ENCODE assay signal across 16 cellular contexts in genomic region chrX:135536883-135537282, GRCh38. TPM values are rescaled to one million over a fixed set of nuclear protein-coding genes. Genes with fewer than 3 reads are reported as not detected.
DNase-seq lines count a peak whose midpoint lies in the region; ATAC-seq and TF ChIP-seq lines count a peak whose summit lies in the region.
"Had no signal": no experiment of that assay in that cellular context is flagged by ENCODE, and none has a peak within 500 bp of the region (broad histone marks: within the 10 kb centered on the region; RNA-seq: fewer than 3 reads in every experiment).

No MANE protein-coding gene starts in this region.

- peak overlapping the region; percentile 67 for H3K27ac Mint-ChIP-seq in CD8-positive, alpha-beta T cell
- H3K27ac Mint-ChIP-seq in T-helper 1 cell treated with Interleukin-12 subunit alpha and Interleukin-12 subunit beta and Interleukin-4 antibody, amounts not matched to agents 30 μg/mL and 1 μg/mL, for 36 hours = peak overlapping the region; percentile 32
- H3K27ac Mint-ChIP-seq in immature natural killer cell = peak overlapping the region; percentile 53 to 87 (median 68)
- no peak overlapping the region for H3K27ac Mint-ChIP-seq in mesothelial cell of epicardium
- H3K27ac Mint-ChIP-seq: GM23338 had no signal

- no peaks in the 10 kb centered on the region for H3K27me3 ChIP-seq in CD8-positive, alpha-beta T cell (ENCODE audit: insufficient read depth, low read length)
- H3K27me3 ChIP-seq: suprapubic skin had no signal

- POLR2A ChIA-PET in CD8-positive, alpha-beta T cell (lab: Charles Lee) = interaction anchor here (0.8 to 0.9 kb wide), 2 partner anchors 11 to 15 kb away, joined by 3 to 4 read pairs; no protein-coding TSS in a partner anchor

- DNase-seq in CD8-positive, alpha-beta T cell = no peak
- DNase-seq in immature natural killer cell = peak in 2 of 3 donors; percentile 9 to 10
- no peak for DNase-seq in foreskin melanocyte
- DNase-seq in mesothelial cell of epicardium (ENCODE audit: low spot score in 2 of 2, unreplicated experiment in 2 of 2) = no peak
- no peak for DNase-seq in stimulated activated CD4-positive, alpha-beta T cell treated with anti-CD3 and anti-CD28 coated beads, Interleukin-15, amount 100 ng/mL, for 24 hours
- DNase-seq: activated CD4-positive, alpha-beta T cell treated with anti-CD3 and anti-CD28 coated beads for 48 hours; activated naive CD4-positive, alpha-beta T cell treated with anti-CD3 and anti-CD28 coated beads, Interleukin-2, amount 50 U/mL, for 16 hours; hypothalamus; PC-3 had no signal

- H3K36me3 ChIP-seq in CD8-positive, alpha-beta T cell (ENCODE audit: insufficient read depth, low read length) = no peaks in the 10 kb centered on the region
- H3K36me3 ChIP-seq: suprapubic skin had no signal

- peaks cover 6% of the 10 kb centered on the region for H3K36me3 Mint-ChIP-seq in CD8-positive, alpha-beta T cell
- peaks cover 7% of the 10 kb centered on the region for H3K36me3 Mint-ChIP-seq in T-helper 1 cell treated with Interleukin-12 subunit alpha and Interleukin-12 subunit beta and Interleukin-4 antibody, amounts not matched to agents 30 μg/mL and 1 μg/mL, for 36 hours (ENCODE audit: low read depth)
- H3K36me3 Mint-ChIP-seq in immature natural killer cell = peaks cover 0 to under 1% (median 0%) of the 10 kb centered on the region in 3 donors
- H3K36me3 Mint-ChIP-seq in mesothelial cell of epicardium = peaks cover 3% of the 10 kb centered on the region

- CTCF ChIA-PET in CD8-positive, alpha-beta T cell (lab: Charles Lee) = interaction anchor here (1.2 kb wide), 1 partner anchor 35 kb away, joined by 3 read pairs; no protein-coding TSS in a partner anchor

- no peak overlapping the region for H3K4me3 ChIP-seq in CD8-positive, alpha-beta T cell (ENCODE audit: low read depth, low read length)
- H3K4me3 ChIP-seq: GM23338, suprapubic skin had no signal

- H3K4me3 Mint-ChIP-seq in CD8-positive, alpha-beta T cell = peak overlapping the region; percentile 19
- no peak overlapping the region for H3K4me3 Mint-ChIP-seq in T-helper 1 cell treated with Interleukin-12 subunit alpha and Interleukin-12 subunit beta and Interleukin-4 antibody, amounts not matched to agents 30 μg/mL and 1 μg/mL, for 36 hours
- H3K4me3 Mint-ChIP-seq in immature natural killer cell = peak overlapping the region in 2 of 5 donors; percentile 26 to 50
- no peak overlapping the region for H3K4me3 Mint-ChIP-seq in mesothelial cell of epicardium
- H3K4me3 Mint-ChIP-seq: CD14-positive monocyte, GM23338 had no signal

- no peaks in the 10 kb centered on the region for H3K27me3 Mint-ChIP-seq in CD8-positive, alpha-beta T cell (ENCODE audit: low read depth)
- H3K27me3 Mint-ChIP-seq in T-helper 1 cell treated with Interleukin-12 subunit alpha and Interleukin-12 subunit beta and Interleukin-4 antibody, amounts not matched to agents 30 μg/mL and 1 μg/mL, for 36 hours (ENCODE audit: low read depth) = no peaks in the 10 kb centered on the region
- H3K27me3 Mint-ChIP-seq in immature natural killer cell (ENCODE audit: low read depth in 3 of 3) = peaks cover 0 to 4% (median 3%) of the 10 kb centered on the region in 3 donors
- no peaks in the 10 kb centered on the region for H3K27me3 Mint-ChIP-seq in mesothelial cell of epicardium (ENCODE audit: low read depth)

- H3K9me3 Mint-ChIP-seq in CD8-positive, alpha-beta T cell = no peaks in the 10 kb centered on the region
- no peaks in the 10 kb centered on the region for H3K9me3 Mint-ChIP-seq in T-helper 1 cell treated with Interleukin-12 subunit alpha and Interleukin-12 subunit beta and Interleukin-4 antibody, amounts not matched to agents 30 μg/mL and 1 μg/mL, for 36 hours
- H3K9me3 Mint-ChIP-seq in immature natural killer cell = no peaks in the 10 kb centered on the region
- H3K9me3 Mint-ChIP-seq in mesothelial cell of epicardium = peaks cover 27% of the 10 kb centered on the region
- H3K9me3 Mint-ChIP-seq: CD14-positive monocyte, GM23338 had no signal

- intact Hi-C loops in CD8-positive, alpha-beta T cell (cut with DNase I, micrococcal nuclease) = loop anchor here in 1 of 2 experiments (2.0 kb wide), 1 partner anchor 16 kb away; the partner anchor contains the start of gene INTS6L

- peaks cover 67% of the 10 kb centered on the region for H3K4me1 Mint-ChIP-seq in CD8-positive, alpha-beta T cell (ENCODE audit: low read depth)
- peaks cover 31% of the 10 kb centered on the region for H3K4me1 Mint-ChIP-seq in T-helper 1 cell treated with Interleukin-12 subunit alpha and Interleukin-12 subunit beta and Interleukin-4 antibody, amounts not matched to agents 30 μg/mL and 1 μg/mL, for 36 hours (ENCODE audit: low read depth)
- H3K4me1 Mint-ChIP-seq in immature natural killer cell (peaks cover 13 to 25% of the 10 kb centered on the region in 2 donors), mesothelial cell of epicardium (peaks cover 20% of the 10 kb centered on the region)

- TF ChIP-seq CTCF in CD8-positive, alpha-beta T cell (IDR thresholded peaks at IDR 0.05) = no peak
- TF ChIP-seq CTCF in mesothelial cell of epicardium (IDR thresholded peaks at IDR 0.05; ENCODE audit: unreplicated experiment) = no peak

- no peaks in the 10 kb centered on the region for H3K9me3 ChIP-seq in CD8-positive, alpha-beta T cell (ENCODE audit: low read length)
- H3K9me3 ChIP-seq: suprapubic skin had no signal

- no peak overlapping the region for H3K27ac ChIP-seq in CD8-positive, alpha-beta T cell (ENCODE audit: low read depth, low read length)
- H3K27ac ChIP-seq: suprapubic skin had no signal

- ATAC-seq in CD8-positive, alpha-beta T cell = peak; percentile 75
- ATAC-seq in GM19324 (IDR thresholded peaks at IDR 0.05; ENCODE audit: low FRiP score, unreplicated experiment) (peak; percentile 82), HG02884 (IDR thresholded peaks at IDR 0.05; ENCODE audit: unreplicated experiment) (no peak)
- ATAC-seq: esophagus mucosa, GM23338, PC-3 had no signal

- H3K4me1 ChIP-seq in CD8-positive, alpha-beta T cell (ENCODE audit: insufficient read depth, low read length) = peaks cover 42% of the 10 kb centered on the region

RNA-seq across cellular contexts. Expression of gene INTS6L, which starts 16.4 kb away (rescaled TPM):
- total RNA-seq in CD8-positive, alpha-beta T cell = 10 to 100 TPM; 22.7 to 24.5 TPM
- 1 to 10 TPM; 3.2 to 5.7 (median 3.8) TPM for polyA plus RNA-seq in immature natural killer cell
- total RNA-seq in mesothelial cell of epicardium = 31.7 to 32.9 TPM (median 32.6 TPM) in 3 replicates

Comparison
In these comparisons a context has a peak if more than half of its experiments do, and no peak if none do; other contexts are left out.
1. DNase-seq: peak in immature natural killer cell (2 of 3); none in CD8-positive, alpha-beta T cell (0 of 7), foreskin melanocyte (single experiment), mesothelial cell of epicardium (0 of 2) and stimulated activated CD4-positive, alpha-beta T cell treated with anti-CD3 and anti-CD28 coated beads, Interleukin-15, amount 100 ng/mL, for 24 hours (single experiment).